Comparison of ENCODE assay signal across 16 cellular contexts in genomic region chr4:158169516-158169915, GRCh38. TPM values are rescaled to one million over a fixed set of nuclear protein-coding genes. Genes with fewer than 3 reads are reported as not detected.
DNase-seq lines count a peak whose midpoint lies in the region; ATAC-seq and TF ChIP-seq lines count a peak whose summit lies in the region.
"Had no signal": no experiment of that assay in that cellular context is flagged by ENCODE, and none has a peak within 500 bp of the region (broad histone marks: within the 10 kb centered on the region; RNA-seq: fewer than 3 reads in every experiment).

No MANE protein-coding gene starts in this region.

- peak; percentile 80 for DNase-seq in LHCN-M2 (ENCODE audit: low read depth)
- DNase-seq in chondrocyte (ENCODE audit: low spot score), result no peak
- no peak for DNase-seq in mesenchymal stem cell
- DNase-seq in suprapubic skin (ENCODE audit: low spot score in 2 of 2), result no peak
- DNase-seq in SKM-1 (lab: John Stamatoyannopoulos, UW; ENCODE audit: unreplicated experiment), result no peak
- no peak for DNase-seq in NCI-H2196 treated with DMSO at 0.1 percent for 48 hours (lab: John Stamatoyannopoulos, UW; ENCODE audit: unreplicated experiment)
- DNase-seq: activated CD4-positive, alpha-beta memory T cell treated with anti-CD3 and anti-CD28 coated beads for 36 hours; amniotic stem cell; head of caudate nucleus; Kasumi-1; naive B cell; NCI-H510A; stimulated activated CD4-positive, alpha-beta T cell treated with anti-CD3 and anti-CD28 coated beads, Interleukin-4, amount 100 ng/mL, for 24 hours had no signal

- no peak overlapping the region for H2BK15ac ChIP-seq in mesenchymal stem cell (ENCODE audit: low read depth, poor library complexity, severe bottlenecking)

- peak overlapping the region; percentile 11 to 41 for H3K18ac ChIP-seq in mesenchymal stem cell (ENCODE audit: low read depth in 1 of 2, low read length in 2 of 2)

- H2AFZ ChIP-seq in mesenchymal stem cell (ENCODE audit: low read depth, low read length), result no peak overlapping the region

- H3K9me3 ChIP-seq in mesenchymal stem cell (ENCODE audit: control insufficient read depth, low read length), result no peaks in the 10 kb centered on the region
- H3K9me3 ChIP-seq in suprapubic skin, result no peaks in the 10 kb centered on the region
- H3K9me3 ChIP-seq: SJSA1 had no signal

- H2AK5ac ChIP-seq in mesenchymal stem cell (ENCODE audit: low read length, severe bottlenecking), result no peak overlapping the region

- H3K4me2 ChIP-seq in mesenchymal stem cell (ENCODE audit: low read length, poor library complexity, severe bottlenecking), result peak overlapping the region; percentile 60

- H3K4me3 ChIP-seq in mesenchymal stem cell (ENCODE audit: insufficient read depth in 1 of 2, low read depth in 1 of 2, low read length in 2 of 2) (peak overlapping the region in 1 of 2 experiments; percentile 94), suprapubic skin (peak overlapping the region; percentile 51)
- H3K4me3 ChIP-seq: SJSA1 had no signal

- peaks cover 79% of the 10 kb centered on the region for H3K4me1 Mint-ChIP-seq in chondrocyte (ENCODE audit: low read depth)

- no peaks in the 10 kb centered on the region for H3K27me3 Mint-ChIP-seq in chondrocyte (ENCODE audit: low read depth)

- peaks cover 11% of the 10 kb centered on the region for H3K4me1 ChIP-seq in mesenchymal stem cell (ENCODE audit: control insufficient read depth, insufficient read depth, low read depth, low read length)
- H3K4me1 ChIP-seq in suprapubic skin, result peaks cover 50% of the 10 kb centered on the region

- H2BK5ac ChIP-seq in mesenchymal stem cell (ENCODE audit: low read depth, low read length, poor library complexity, severe bottlenecking), result no peak overlapping the region

- peak overlapping the region; percentile 93 for H3K9ac ChIP-seq in mesenchymal stem cell (ENCODE audit: low read length)

- ATAC-seq in GM18868 (IDR thresholded peaks at IDR 0.05; ENCODE audit: unreplicated experiment), result no peak
- ATAC-seq in GM21515 (IDR thresholded peaks at IDR 0.05; ENCODE audit: unreplicated experiment), result no peak

- H3K4ac ChIP-seq in mesenchymal stem cell (ENCODE audit: low read depth in 1 of 2, low read length in 2 of 2), result peak overlapping the region in 1 of 2 experiments; percentile 28

- H3K9me3 Mint-ChIP-seq in chondrocyte (ENCODE audit: low read depth), result no peaks in the 10 kb centered on the region
- H3K9me3 Mint-ChIP-seq: activated CD4-positive, alpha-beta memory T cell treated with anti-CD3 and anti-CD28 coated beads for 36 hours; naive B cell had no signal

- no peak overlapping the region for H3K23ac ChIP-seq in mesenchymal stem cell (ENCODE audit: low read length in 2 of 2)

- H3K27ac ChIP-seq in mesenchymal stem cell (ENCODE audit: low read length, poor library complexity, severe bottlenecking), result no peak overlapping the region
- H3K27ac ChIP-seq in suprapubic skin, result peak overlapping the region; percentile 78
- H3K27ac ChIP-seq: SJSA1 had no signal

- no peak overlapping the region for H2BK120ac ChIP-seq in mesenchymal stem cell (ENCODE audit: low read depth, low read length)

- H3K36me3 ChIP-seq in mesenchymal stem cell (ENCODE audit: control insufficient read depth in 1 of 2, insufficient read depth in 2 of 2, low read depth in 1 of 2, low read length in 2 of 2), result peaks cover 8 to 10% of the 10 kb centered on the region in 2 experiments
- no peaks in the 10 kb centered on the region for H3K36me3 ChIP-seq in suprapubic skin
- H3K36me3 ChIP-seq: SJSA1 had no signal

- TF ChIP-seq CTCF in chondrocyte (IDR thresholded peaks at IDR 0.05) (no peak), suprapubic skin (IDR thresholded peaks at IDR 0.05) (no peak)

- no peak for TF ChIP-seq POLR2A in suprapubic skin (IDR thresholded peaks at IDR 0.05)

- no peak overlapping the region for H3K14ac ChIP-seq in mesenchymal stem cell (ENCODE audit: low read length in 2 of 2)

- 81% methylated on average over 3 of the region's 3 CpGs for WGBS in mesenchymal stem cell
- WGBS in suprapubic skin, result 35% methylated on average over 3 of the region's 3 CpGs

- H3K27ac Mint-ChIP-seq in chondrocyte (ENCODE audit: unreplicated experiment), result peak overlapping the region; percentile 28
- H3K27ac Mint-ChIP-seq: activated CD4-positive, alpha-beta memory T cell treated with anti-CD3 and anti-CD28 coated beads for 36 hours; naive B cell had no signal

- no peak overlapping the region for H4K91ac ChIP-seq in mesenchymal stem cell (ENCODE audit: low read length)

- peaks cover 12% of the 10 kb centered on the region for H3K79me1 ChIP-seq in mesenchymal stem cell (replicated peaks; ENCODE audit: low read length, poor library complexity, severe bottlenecking)

- H3K4me3 Mint-ChIP-seq in chondrocyte (ENCODE audit: unreplicated experiment), result peak overlapping the region; percentile 82
- H3K4me3 Mint-ChIP-seq: activated CD4-positive, alpha-beta memory T cell treated with anti-CD3 and anti-CD28 coated beads for 36 hours; naive B cell had no signal

- H3K36me3 Mint-ChIP-seq in chondrocyte (ENCODE audit: low read depth), result no peaks in the 10 kb centered on the region
- H3K36me3 Mint-ChIP-seq: activated CD4-positive, alpha-beta memory T cell treated with anti-CD3 and anti-CD28 coated beads for 36 hours; naive B cell had no signal

- TF ChIP-seq EP300 in suprapubic skin (IDR thresholded peaks at IDR 0.05), result no peak

- H3K27me3 ChIP-seq in mesenchymal stem cell (ENCODE audit: control insufficient read depth in 1 of 2, insufficient read depth in 1 of 2, low read length in 2 of 2) (no peaks in the 10 kb centered on the region), suprapubic skin (no peaks in the 10 kb centered on the region)
- H3K27me3 ChIP-seq: SJSA1 had no signal

- H4K8ac ChIP-seq in mesenchymal stem cell (ENCODE audit: low read length), result no peak overlapping the region

- H2BK12ac ChIP-seq in mesenchymal stem cell (ENCODE audit: low read length in 2 of 2), result no peak overlapping the region

RNA-seq across cellular contexts. Expression of gene GASK1B, which starts 3.3 kb away (rescaled TPM):
- total RNA-seq in LHCN-M2 (2014; rRNA removed), result 54.4 and 60.4 TPM in 2 replicates
- 19.6 TPM for polyA plus RNA-seq in LHCN-M2 (2012)
- 36.2 to 139 TPM (median 37.6 TPM) in 3 replicates for total RNA-seq in chondrocyte
- polyA plus RNA-seq in mesenchymal stem cell (2013, experiment 1 of 2), result 34.3 TPM
- polyA plus RNA-seq in mesenchymal stem cell (2013, experiment 2 of 2), result 34.9 TPM
- total RNA-seq in suprapubic skin, result 10 to 100 TPM in 1 of 4 donors, 1 to 10 TPM in 3; 4.6 to 12.6 (median 7.6) TPM
- total RNA-seq: activated CD4-positive, alpha-beta memory T cell treated with anti-CD3 and anti-CD28 coated beads for 36 hours had no signal

RNA-seq across cellular contexts. Expression of gene TMEM144, which starts 40.8 kb away (rescaled TPM):
- 6.2 and 7.9 TPM in 2 replicates for total RNA-seq in LHCN-M2 (2014; rRNA removed)
- polyA plus RNA-seq in LHCN-M2 (2012), result 1.7 TPM
- total RNA-seq in chondrocyte, result 2.6 to 4.1 TPM (median 3.0 TPM) in 3 replicates
- 1.7 TPM for polyA plus RNA-seq in mesenchymal stem cell (2013, experiment 1 of 2)
- polyA plus RNA-seq in mesenchymal stem cell (2013, experiment 2 of 2), result 2.0 TPM
- 1 to 10 TPM; 3.7 to 9.3 (median 6.2) TPM for total RNA-seq in suprapubic skin
